ENCODE assay signal across 1 cellular context in the genomic region with DNA sequence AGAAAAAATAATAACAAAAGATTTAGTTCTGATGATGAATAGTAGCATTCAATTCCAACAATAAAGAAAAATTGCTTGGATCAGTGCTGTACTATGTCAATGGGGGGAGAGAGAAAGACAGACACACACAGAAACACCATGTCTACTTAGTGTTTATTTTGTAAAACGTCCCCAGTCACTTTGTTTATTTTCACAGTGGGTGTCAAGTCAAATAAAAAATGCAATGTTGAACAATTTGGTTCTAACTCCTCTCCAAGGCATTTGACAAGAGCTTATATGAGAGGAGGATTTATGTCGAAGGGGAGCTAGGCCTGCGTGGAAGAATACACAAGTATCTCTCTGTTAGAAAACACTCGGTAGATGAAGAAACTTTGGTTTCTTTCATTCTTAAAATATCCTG.
TF ChIP-seq lines count a peak whose summit lies in the region.

No MANE protein-coding gene starts in this region.

TF ChIP-seq in HepG2, 621 proteins besides CTCF, POLR2A, EP300 and RAD21 (continued from another document):
- TF ChIP-seq ARID5B (CRISPR knock-in tag; IDR thresholded peaks at IDR 0.05) (peak; percentile 53; the same call in 1 of the 2 replicates), ZBTB7A (CRISPR knock-in tag; IDR thresholded peaks at IDR 0.05) (no peak), NR1H2 (CRISPR knock-in tag; IDR thresholded peaks at IDR 0.05; ENCODE audit: borderline replicate concordance, low read depth) (no peak), ZNF879 (CRISPR knock-in tag; IDR thresholded peaks at IDR 0.05) (no peak), FOXP1 (IDR thresholded peaks at IDR 0.05) (no peak), FOXP1 (CRISPR knock-in tag; IDR thresholded peaks at IDR 0.05) (peak; percentile 33; the same call in 1 of the 2 replicates), ZNF337 (CRISPR knock-in tag; IDR thresholded peaks at IDR 0.05; ENCODE audit: borderline replicate concordance, low read depth) (no peak), IKZF4 (CRISPR knock-in tag; IDR thresholded peaks at IDR 0.05; ENCODE audit: borderline replicate concordance, low read depth, not compliant biosample characterization) (no peak), ZNF335 (CRISPR knock-in tag; IDR thresholded peaks at IDR 0.05) (no peak), HMG20A (CRISPR knock-in tag; IDR thresholded peaks at IDR 0.05; ENCODE audit: borderline replicate concordance) (peak; percentile 16; the same call in 1 of the 2 replicates), ZNF766 (CRISPR knock-in tag; IDR thresholded peaks at IDR 0.05; ENCODE audit: borderline replicate concordance) (no peak), HMGXB4 (CRISPR knock-in tag; IDR thresholded peaks at IDR 0.05; ENCODE audit: borderline replicate concordance in 1 of 2, low read depth in 1 of 2) (no peak), ZNF225 (CRISPR knock-in tag; IDR thresholded peaks at IDR 0.05) (no peak), SRF (IDR thresholded peaks at IDR 0.05; ENCODE audit: low read depth, low read length) (no peak), BCL6 (CRISPR knock-in tag; IDR thresholded peaks at IDR 0.05) (no peak), RBM39 (IDR thresholded peaks at IDR 0.05; ENCODE audit: low read depth, low read length, poor library complexity, severe bottlenecking) (no peak), ZFP36L1 (CRISPR knock-in tag; IDR thresholded peaks at IDR 0.05) (no peak)
- TF ChIP-seq, protein P1, sequence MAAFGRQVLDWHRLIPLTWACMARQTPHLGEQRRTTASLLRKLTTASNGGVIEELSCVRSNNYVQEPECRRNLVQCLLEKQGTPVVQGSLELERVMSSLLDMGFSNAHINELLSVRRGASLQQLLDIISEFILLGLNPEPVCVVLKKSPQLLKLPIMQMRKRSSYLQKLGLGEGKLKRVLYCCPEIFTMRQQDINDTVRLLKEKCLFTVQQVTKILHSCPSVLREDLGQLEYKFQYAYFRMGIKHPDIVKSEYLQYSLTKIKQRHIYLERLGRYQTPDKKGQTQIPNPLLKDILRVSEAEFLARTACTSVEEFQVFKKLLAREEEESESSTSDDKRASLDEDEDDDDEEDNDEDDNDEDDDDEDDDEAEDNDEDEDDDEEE (CRISPR knock-in tag; IDR thresholded peaks at IDR 0.05), result no peak
- TF ChIP-seq, protein P2, sequence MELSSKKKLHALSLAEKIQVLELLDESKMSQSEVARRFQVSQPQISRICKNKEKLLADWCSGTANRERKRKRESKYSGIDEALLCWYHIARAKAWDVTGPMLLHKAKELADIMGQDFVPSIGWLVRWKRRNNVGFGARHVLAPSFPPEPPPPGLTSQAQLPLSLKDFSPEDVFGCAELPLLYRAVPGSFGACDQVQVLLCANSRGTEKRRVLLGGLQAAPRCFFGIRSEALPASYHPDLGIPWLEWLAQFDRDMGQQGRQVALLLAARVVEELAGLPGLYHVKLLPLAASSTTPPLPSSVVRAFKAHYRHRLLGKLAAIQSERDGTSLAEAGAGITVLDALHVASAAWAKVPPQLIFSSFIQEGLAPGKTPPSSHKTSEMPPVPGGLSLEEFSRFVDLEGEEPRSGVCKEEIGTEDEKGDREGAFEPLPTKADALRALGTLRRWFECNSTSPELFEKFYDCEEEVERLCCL (CRISPR knock-in tag; IDR thresholded peaks at IDR 0.05; ENCODE audit: borderline replicate concordance), result no peak
- TF ChIP-seq, protein P3, sequence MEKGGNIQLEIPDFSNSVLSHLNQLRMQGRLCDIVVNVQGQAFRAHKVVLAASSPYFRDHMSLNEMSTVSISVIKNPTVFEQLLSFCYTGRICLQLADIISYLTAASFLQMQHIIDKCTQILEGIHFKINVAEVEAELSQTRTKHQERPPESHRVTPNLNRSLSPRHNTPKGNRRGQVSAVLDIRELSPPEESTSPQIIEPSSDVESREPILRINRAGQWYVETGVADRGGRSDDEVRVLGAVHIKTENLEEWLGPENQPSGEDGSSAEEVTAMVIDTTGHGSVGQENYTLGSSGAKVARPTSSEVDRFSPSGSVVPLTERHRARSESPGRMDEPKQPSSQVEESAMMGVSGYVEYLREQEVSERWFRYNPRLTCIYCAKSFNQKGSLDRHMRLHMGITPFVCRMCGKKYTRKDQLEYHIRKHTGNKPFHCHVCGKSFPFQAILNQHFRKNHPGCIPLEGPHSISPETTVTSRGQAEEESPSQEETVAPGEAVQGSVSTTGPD (CRISPR knock-in tag; IDR thresholded peaks at IDR 0.05), result no peak
